8 cellular contexts compared by ENCODE assay signal in genomic region chr7:73682745-73683055, GRCh38. TPM values are rescaled to one million over a fixed set of nuclear protein-coding genes. Genes with fewer than 3 reads are reported as not detected.
DNase-seq lines count a peak whose midpoint lies in the region; ATAC-seq, FAIRE-seq and TF ChIP-seq lines count a peak whose summit lies in the region.

No MANE protein-coding gene starts in this region.

- no peak for FAIRE-seq in RCC 7860 (lab: Jason Lieb, UNC)

- H3K9me3 ChIP-seq in BLaER1 (no peaks in the 10 kb centered on the region), upper lobe of right lung (no peaks in the 10 kb centered on the region)

- TF ChIP-seq POLR2A in lower leg skin (IDR thresholded peaks at IDR 0.05): no peak

- H3K4me3 ChIP-seq in BLaER1 (peak overlapping the region; percentile 96), astrocyte of the cerebellum (ENCODE audit: low read depth, low read length) (peak overlapping the region; percentile 99), lower leg skin (ENCODE audit: low read depth, poor library complexity, severe bottlenecking) (peak overlapping the region; percentile 83), upper lobe of right lung (peak overlapping the region; percentile 92)

- peaks cover 49% of the 10 kb centered on the region for H3K4me1 ChIP-seq in BLaER1
- peaks cover 24% of the 10 kb centered on the region for H3K4me1 ChIP-seq in upper lobe of right lung

- TF ChIP-seq CTCF in astrocyte of the cerebellum (IDR thresholded peaks at IDR 0.05; ENCODE audit: low read depth, low read length, missing control alignments) (no peak), lower leg skin (IDR thresholded peaks at IDR 0.05) (no peak), upper lobe of right lung (IDR thresholded peaks at IDR 0.05) (no peak)

- intact Hi-C loops in lower leg skin (cut with DNase I; ENCODE audit: low total_unique reads): no loop called here
- intact Hi-C loops in upper lobe of right lung (cut with DNase I): no loop called here

- peak overlapping the region; percentile 95 for H3K9ac ChIP-seq in BLaER1

- H4K20me1 ChIP-seq in BLaER1: peaks cover 77% of the 10 kb centered on the region

- peak overlapping the region; percentile 99 for H3K4me2 ChIP-seq in BLaER1

- H3K27ac ChIP-seq in BLaER1 (peak overlapping the region; percentile 91), upper lobe of right lung (peak overlapping the region; percentile 88)

- in situ Hi-C loops in astrocyte of the cerebellum (cut with HindIII; ENCODE audit: low sequenced_read_pairs): no loop called here

- ATAC-seq in HG02759 (IDR thresholded peaks at IDR 0.05; ENCODE audit: unreplicated experiment) (peak; percentile 15), upper lobe of right lung (no peak)

- no peak for DNase-seq in astrocyte of the cerebellum (ENCODE audit: low read depth)
- no peak for DNase-seq in lower leg skin (ENCODE audit: low spot score in 2 of 2)
- no peak for DNase-seq in upper lobe of right lung
- DNase-seq in stimulated activated CD4-positive, alpha-beta T cell treated with anti-CD3 and anti-CD28 coated beads, Interleukin-2, amount 100 ng/mL, for 24 hours: no peak
- no peak for DNase-seq in RCC 7860 (ENCODE audit: low spot score)
- DNase-seq in NCI-H1694 (lab: John Stamatoyannopoulos, UW): no peak

- H3K36me3 ChIP-seq in BLaER1: peaks cover 50% of the 10 kb centered on the region
- peaks cover 16% of the 10 kb centered on the region for H3K36me3 ChIP-seq in upper lobe of right lung

- no peaks in the 10 kb centered on the region for H3K27me3 ChIP-seq in BLaER1
- H3K27me3 ChIP-seq in upper lobe of right lung: no peaks in the 10 kb centered on the region

- WGBS in lower leg skin, 2 donors: 1% methylated on average over 23 to 33 of the region's 33 CpGs

RNA-seq across cellular contexts. Expression of gene DNAJC30, which starts 0.6 kb away (rescaled TPM):
- total RNA-seq in lower leg skin (1 to 10 TPM; 3.4 to 6.1 (median 4.1) TPM), upper lobe of right lung (10.2 TPM)

RNA-seq across cellular contexts. Expression of gene BUD23, which starts 0.7 kb away (rescaled TPM):
- 10 to 100 TPM; 46.3 to 57.8 (median 53.2) TPM for total RNA-seq in lower leg skin
- total RNA-seq in upper lobe of right lung: 38.4 TPM

RNA-seq across cellular contexts. Expression of gene VPS37D, which starts 15.1 kb away (rescaled TPM):
- total RNA-seq in lower leg skin: 1 to 10 TPM; 2.4 to 6.9 (median 4.1) TPM
- 1.4 TPM for total RNA-seq in upper lobe of right lung

RNA-seq across cellular contexts. Expression of gene STX1A, which starts 36.8 kb away (rescaled TPM):
- total RNA-seq in lower leg skin: 1 to 10 TPM; 2.9 to 9.2 (median 4.6) TPM
- 6.3 TPM for total RNA-seq in upper lobe of right lung

RNA-seq across cellular contexts. Expression of gene ABHD11, which starts 55.9 kb away (rescaled TPM):
- total RNA-seq in lower leg skin (10 to 100 TPM; 24.9 to 29.0 (median 26.3) TPM), upper lobe of right lung (19.7 TPM)
